Comparison of ENCODE assay signal across 10 cellular contexts in the genomic region with DNA sequence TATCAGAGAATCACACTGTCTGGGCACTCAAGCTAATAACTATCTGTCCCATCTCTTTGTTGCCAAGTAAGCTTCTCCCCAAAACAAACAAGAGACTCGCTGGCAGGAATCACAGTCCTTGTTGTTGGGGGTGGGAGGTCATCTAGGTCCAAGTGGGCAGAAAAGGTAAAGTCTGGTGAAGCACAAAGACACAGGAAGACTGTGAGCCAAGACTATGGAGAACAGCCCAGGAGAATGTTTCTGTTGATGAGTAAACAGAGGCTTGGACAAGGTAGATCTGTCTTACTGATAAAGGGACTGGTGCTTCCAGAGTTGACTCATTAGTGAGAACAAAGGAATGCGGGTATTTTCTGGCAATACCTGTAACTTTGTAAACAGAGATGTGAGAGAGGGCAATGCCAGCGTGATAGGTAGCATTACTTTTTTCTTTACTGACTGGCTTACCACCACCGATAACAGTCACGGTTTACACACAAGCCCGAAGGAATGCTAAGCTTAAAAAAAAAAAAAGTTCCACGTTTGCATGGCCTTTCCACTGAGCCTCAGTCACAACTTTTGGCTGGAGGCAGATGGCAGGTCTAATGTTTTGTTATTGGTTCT. TPM values are rescaled to one million over a fixed set of nuclear protein-coding genes. Genes with fewer than 3 reads are reported as not detected.
DNase-seq lines count a peak whose midpoint lies in the region; ATAC-seq, FAIRE-seq and TF ChIP-seq lines count a peak whose summit lies in the region.
"Had no signal": no experiment of that assay in that cellular context is flagged by ENCODE, and none has a peak within 500 bp of the region (broad histone marks: within the 10 kb centered on the region; RNA-seq: fewer than 3 reads in every experiment).

No MANE protein-coding gene starts in this region.

- WGBS in GM12878 (ENCODE audit: insufficient coverage, insufficient replicate concordance, low lambda C conversion rate, missing lambda C conversion rate) = 76% methylated on average over 7 of the region's 7 CpGs
- 2% methylated on average over 7 of the region's 7 CpGs for WGBS in HepG2 (ENCODE audit: low lambda C conversion rate)
- 53 to 62% methylated on average over 7 of the region's 7 CpGs for WGBS in upper lobe of left lung, 2 donors

- intact Hi-C loops in GM12878 (cut with micrococcal nuclease; ENCODE audit: unreplicated experiment) (no loop called here), HepG2 (cut with micrococcal nuclease; ENCODE audit: unreplicated experiment) (loop anchor here (1.0 to 5.0 kb wide), 4 partner anchors 11 to 146 kb away; no protein-coding TSS in a partner anchor)

- RAD21 ChIA-PET in GM12878 (lab: Charles Lee; ENCODE audit: unreplicated experiment) = interaction anchor here (0.6 to 6.4 kb wide), 6 partner anchors 8 to 80 kb away, joined by 3 to 99 read pairs (median 4); a partner anchor contains a TSS

- POLR2A ChIA-PET in GM12878 (lab: Charles Lee) (interaction anchor here (0.7 to 6.6 kb wide), 6 partner anchors 9 to 79 kb away, joined by 3 to 106 read pairs (median 4); a partner anchor contains a TSS), HepG2 (lab: Yijun Ruan, JAX) (interaction anchor here (0.7 to 5.2 kb wide), 19 partner anchors 11 to 466 kb away, joined by 3 to 136 read pairs (median 8); a partner anchor contains a TSS)

- TF ChIP-seq EP300 in GM12878 (IDR thresholded peaks at IDR 0.05; ENCODE audit: borderline replicate concordance in 1 of 2, control insufficient read depth in 1 of 2, low read depth in 2 of 2, low read length in 2 of 2) = no peak
- TF ChIP-seq EP300 in HepG2 (IDR thresholded peaks at IDR 0.05; ENCODE audit: low read depth in 2 of 2, low read length in 2 of 2) = peak in 1 of 2 experiments; percentile 84; a peak in 2 of 4 replicates
- TF ChIP-seq EP300 in HepG2 (CRISPR knock-in tag; IDR thresholded peaks at IDR 0.05; ENCODE audit: borderline replicate concordance) = peak; percentile 49; the same call in 1 of the 2 replicates
- TF ChIP-seq EP300 in upper lobe of left lung (IDR thresholded peaks at IDR 0.05) = no peak

- DNase-seq in SIG-M5 treated with dmso at 0.1 percent for 504 hours (lab: John Stamatoyannopoulos, UW; ENCODE audit: unreplicated experiment) (peak; percentile 76), SIG-M5 (lab: John Stamatoyannopoulos, UW) (no peak), GM12878 (ENCODE audit: low read depth, low spot score) (no peak), HepG2 (ENCODE audit: low spot score) (peak; percentile 85), upper lobe of left lung (no peak), NCI-H1105 treated with DMSO at 0.1 percent for 48 hours (lab: John Stamatoyannopoulos, UW) (no peak), BE2C (no peak), NCI-H1436 treated with DMSO at 0.1 percent for 48 hours (lab: John Stamatoyannopoulos, UW) (no peak)
- DNase-seq: hypothalamus had no signal

- in situ Hi-C loops in GM12878 (cut with MboI) (no loop called here), HepG2 (cut with HindIII; ENCODE audit: extremely low pct_ligation_motif_present, low pct_unique_long_range_greater_than_20kb) (no loop called here)

- H2AFZ ChIP-seq in GM12878 (ENCODE audit: control insufficient read depth, low read depth, low read length) (peak overlapping the region; percentile 3; the same call in 1 of the 2 replicates), HepG2 (ENCODE audit: low read length) (no peak overlapping the region)

- H3K36me3 ChIP-seq in GM12878 (ENCODE audit: control insufficient read depth in 2 of 2, insufficient read depth in 2 of 2, low read length in 1 of 2) (no peaks in the 10 kb centered on the region), HepG2 (replicated peaks in 1 of 2; ENCODE audit: control insufficient read depth in 1 of 2, insufficient read depth in 2 of 2, low read length in 2 of 2) (no peaks in the 10 kb centered on the region), upper lobe of left lung (no peaks in the 10 kb centered on the region), BE2C (no peaks in the 10 kb centered on the region)
- H3K36me3 ChIP-seq: neutrophil had no signal

- FAIRE-seq in GM12878 (lab: Jason Lieb, UNC) = no peak
- FAIRE-seq in HepG2 (lab: Jason Lieb, UNC) = peak; percentile 15

- H3K9me3 ChIP-seq in GM12878 (replicated peaks; ENCODE audit: control insufficient read depth, insufficient read depth, low read length) = no peaks in the 10 kb centered on the region
- H3K9me3 ChIP-seq in HepG2 (ENCODE audit: low read length) = no peaks in the 10 kb centered on the region
- H3K9me3 ChIP-seq in upper lobe of left lung = no peaks in the 10 kb centered on the region
- no peaks in the 10 kb centered on the region for H3K9me3 ChIP-seq in BE2C
- H3K9me3 ChIP-seq: neutrophil had no signal

- H3K4me2 ChIP-seq in GM12878 (ENCODE audit: control insufficient read depth, insufficient read depth) = no peak overlapping the region
- peak overlapping the region; percentile 71 for H3K4me2 ChIP-seq in HepG2 (ENCODE audit: low read depth, low read length)

- H3K79me2 ChIP-seq in GM12878 (ENCODE audit: control insufficient read depth, insufficient read depth, low read length) (no peaks in the 10 kb centered on the region), HepG2 (ENCODE audit: insufficient read depth, low read length) (no peaks in the 10 kb centered on the region)

- ATAC-seq in GM12878 = peak; percentile 10
- peak; percentile 75 for ATAC-seq in HepG2
- ATAC-seq in upper lobe of left lung (ENCODE audit: low FRiP score in 2 of 2) = peak; percentile 37 to 46

- no TSS peak for BruUV-seq in GM12878 (replicated peaks; lab: Mats Ljungman, UMichigan)
- BruUV-seq in HepG2 (replicated peaks; lab: Mats Ljungman, UMichigan) = TSS peak; percentile 99

- TF ChIP-seq CTCF in GM12878 (IDR thresholded peaks at IDR 0.05 in 2 of 3, conservative IDR thresholded peaks at IDR 0.05 in 1 of 3; ENCODE audit: control insufficient read depth in 2 of 3, extremely low read depth in 1 of 3, insufficient read depth in 1 of 3, low read depth in 3 of 3, low read length in 3 of 3) (no peak), HepG2 (CRISPR knock-in tag; IDR thresholded peaks at IDR 0.05) (no peak), upper lobe of left lung (IDR thresholded peaks at IDR 0.05) (no peak), BE2C (IDR thresholded peaks at IDR 0.05; ENCODE audit: low read depth, low read length) (no peak)

- peaks cover 26% of the 10 kb centered on the region for H3K4me1 ChIP-seq in GM12878 (ENCODE audit: control insufficient read depth, insufficient read depth, low read length)
- H3K4me1 ChIP-seq in HepG2 (ENCODE audit: insufficient read depth, low read length) = peaks cover 79% of the 10 kb centered on the region
- peaks cover 0 to 8% (median 6%) of the 10 kb centered on the region in 4 donors for H3K4me1 ChIP-seq in upper lobe of left lung
- H3K4me1 ChIP-seq in BE2C = peaks cover 12% of the 10 kb centered on the region

- CTCF ChIA-PET in GM12878 (lab: Yijun Ruan, JAX) = interaction anchor here (0.6 to 1.4 kb wide), 9 partner anchors 9 to 441 kb away, joined by 3 to 5 read pairs (median 3); a partner anchor contains a TSS
- CTCF ChIA-PET in HepG2 (lab: Yijun Ruan, JAX; ENCODE audit: low intra/inter-chr PET ratio, low total read pairs) = interaction anchor here (1.1 kb wide), 1 partner anchor 26 kb away, joined by 3 read pairs; no protein-coding TSS in a partner anchor

- H3K27ac ChIP-seq in GM12878 (ENCODE audit: control insufficient read depth, insufficient read depth) = peak overlapping the region; percentile 29; the same call in 1 of the 2 replicates
- peak overlapping the region; percentile 92 for H3K27ac ChIP-seq in HepG2 (ENCODE audit: extremely low read length, insufficient read depth, low read length)
- H3K27ac ChIP-seq in upper lobe of left lung = peak overlapping the region; percentile 15 to 32 (median 20)
- H3K27ac ChIP-seq: neutrophil had no signal

- TF ChIP-seq RAD21 in GM12878 (IDR thresholded peaks at IDR 0.05; ENCODE audit: insufficient read depth, low read depth, low read length) = no peak
- TF ChIP-seq RAD21 in HepG2 (CRISPR knock-in tag; IDR thresholded peaks at IDR 0.05) = no peak

- TF ChIP-seq POLR2A in GM12878 (IDR thresholded peaks at IDR 0.05; ENCODE audit: low read depth, low read length) (no peak), HepG2 (IDR thresholded peaks at IDR 0.05; ENCODE audit: insufficient read depth in 1 of 2, low read depth in 2 of 2, low read length in 2 of 2) (no peak), upper lobe of left lung (IDR thresholded peaks at IDR 0.05) (no peak)

- no peaks in the 10 kb centered on the region for H3K27me3 ChIP-seq in GM12878 (replicated peaks in 1 of 2; ENCODE audit: control insufficient read depth in 2 of 2, insufficient read depth in 2 of 2, low read length in 1 of 2)
- H3K27me3 ChIP-seq in HepG2 (ENCODE audit: control insufficient read depth in 1 of 2, insufficient read depth in 2 of 2, low read length in 2 of 2) = no peaks in the 10 kb centered on the region
- H3K27me3 ChIP-seq in upper lobe of left lung = no peaks in the 10 kb centered on the region
- no peaks in the 10 kb centered on the region for H3K27me3 ChIP-seq in BE2C

- SMC1A ChIA-PET in GM12878 (lab: Charles Lee; ENCODE audit: uncharacterized antibody, unreplicated experiment) = interaction anchor here (0.7 to 17.7 kb wide), 10 partner anchors 9 to 81 kb away, joined by 3 to 359 read pairs (median 4); a partner anchor contains a TSS

- H3K9ac ChIP-seq in GM12878 (ENCODE audit: control insufficient read depth, insufficient read depth, low read length) = no peak overlapping the region
- H3K9ac ChIP-seq in HepG2 (ENCODE audit: insufficient read depth, low read depth, low read length) = peak overlapping the region; percentile 73

- H3K4me3 ChIP-seq in GM12878 (no peak overlapping the region), HepG2 (replicated peaks in 1 of 3; ENCODE audit: insufficient read depth in 1 of 3, low read depth in 2 of 3, low read length in 3 of 3) (peak overlapping the region in 2 of 3 experiments; percentile 6 to 44; a peak in 2 of 6 replicates), upper lobe of left lung (no peak overlapping the region), BE2C (ENCODE audit: low read depth, low read length) (no peak overlapping the region)

- no peaks in the 10 kb centered on the region for H4K20me1 ChIP-seq in GM12878 (ENCODE audit: control insufficient read depth, insufficient read depth)
- H4K20me1 ChIP-seq in HepG2 (ENCODE audit: insufficient read depth, low read length) = no peaks in the 10 kb centered on the region

RNA-seq across cellular contexts. Expression of a gene that starts 11.5 kb away (rescaled TPM):
- 88.8 and 95.5 TPM in 2 replicates for total RNA-seq in GM12878 (2013; cell fraction: nucleolus; rRNA removed)
- total RNA-seq in GM12878 (2014; rRNA removed) (22.6 and 28.8 TPM in 2 replicates), GM12878 (2014; rRNA removed; fragmentation: Illumina TruSeq; extraction: Trizol) (18.6 and 20.6 TPM in 2 replicates), GM12878 (2021) (24.2 and 25.2 TPM in 2 replicates), HepG2 (2016; rRNA removed; fragmentation: Illumina TruSeq; extraction: Trizol) (121 and 137 TPM in 2 replicates), upper lobe of left lung (10 to 100 TPM; 13.5 to 26.7 (median 19.0) TPM)
- 5.1 TPM for polyA plus RNA-seq in GM12878 (2011; ENCODE audit: low read depth)
- polyA plus RNA-seq in GM12878 (2011; rRNA removed) (46.7 and 53.5 TPM in 2 replicates), GM12878 (2014; fragmentation: Illumina TruSeq; extraction: Trizol) (22.1 and 29.2 TPM in 2 replicates), GM12878 (2014; fragmentation: Nextera tagmentation; extraction: Ambion mirVana) (10 to 100 TPM in 1 of 2 experiments, 1 to 10 TPM in 1; 8.0 to 12.1 TPM), GM12878 (2014; rRNA removed) (20.3 and 22.8 TPM in 2 replicates), GM12878 (2016; fragmentation: Nextera tagmentation; extraction: Ambion mirVana) (10 to 100 TPM; 23.0 to 24.0 TPM), HepG2 (2011; rRNA removed) (183 and 225 TPM in 2 replicates)
- polyA plus RNA-seq in GM12878 (2011; cell fraction: cytosol; rRNA removed) = 19.0 and 23.0 TPM in 2 replicates
- polyA plus RNA-seq in GM12878 (2011; cell fraction: nucleus; rRNA removed) = 23.6 and 27.5 TPM in 2 replicates
- polyA plus RNA-seq in GM12878 (2012) = 9.9 and 10.8 TPM in 2 replicates
- 22.3 and 29.7 TPM in 2 replicates for polyA minus RNA-seq in GM12878 (2011; rRNA and poly(A)+ RNA removed)
- 10.5 and 12.4 TPM in 2 replicates for polyA minus RNA-seq in GM12878 (2011; cell fraction: cytosol; rRNA and poly(A)+ RNA removed)
- polyA minus RNA-seq in GM12878 (2011; cell fraction: nucleus; rRNA and poly(A)+ RNA removed) = 27.1 and 30.5 TPM in 2 replicates
- total RNA-seq in HepG2 (2016; cell fraction: cytosol; rRNA removed; fragmentation: Illumina TruSeq; extraction: Trizol; ENCODE audit: low read depth) = 99.7 and 114 TPM in 2 replicates
- total RNA-seq in HepG2 (2016; cell fraction: insoluble cytoplasmic fraction; rRNA removed; fragmentation: Illumina TruSeq; extraction: Trizol) = 116 and 133 TPM in 2 replicates
- total RNA-seq in HepG2 (2016; cell fraction: membrane; rRNA removed; fragmentation: Illumina TruSeq; extraction: Trizol) = 235 and 252 TPM in 2 replicates
- total RNA-seq in HepG2 (2016; cell fraction: nucleus; rRNA removed; fragmentation: Illumina TruSeq; extraction: Trizol) = 88.1 and 105 TPM in 2 replicates
- polyA plus RNA-seq in HepG2 (2011; cell fraction: cytosol; rRNA removed) = 146 and 162 TPM in 2 replicates
- 117 and 147 TPM in 2 replicates for polyA plus RNA-seq in HepG2 (2011; cell fraction: nucleus; rRNA removed)
- 189 and 194 TPM in 2 replicates for polyA plus RNA-seq in HepG2 (2012)
- 146 and 160 TPM in 2 replicates for polyA plus RNA-seq in HepG2 (2016; cell fraction: cytosol; fragmentation: Illumina TruSeq; extraction: Trizol; ENCODE audit: low read depth)
- polyA plus RNA-seq in HepG2 (2016; cell fraction: insoluble cytoplasmic fraction; fragmentation: Illumina TruSeq; extraction: Trizol; ENCODE audit: low read depth) = 156 and 164 TPM in 2 replicates
- polyA plus RNA-seq in HepG2 (2016; cell fraction: membrane; fragmentation: Illumina TruSeq; extraction: Trizol; ENCODE audit: low read depth) = 231 and 245 TPM in 2 replicates
- 151 and 156 TPM in 2 replicates for polyA plus RNA-seq in HepG2 (2016; cell fraction: nucleus; fragmentation: Illumina TruSeq; extraction: Trizol; ENCODE audit: insufficient read depth, low read depth)
- 4.3 and 244 TPM in 2 replicates for polyA minus RNA-seq in HepG2 (2011; rRNA and poly(A)+ RNA removed; ENCODE audit: low replicate concordance)
- polyA minus RNA-seq in HepG2 (2011; cell fraction: cytosol; rRNA and poly(A)+ RNA removed) = 111 and 112 TPM in 2 replicates
- 154 and 170 TPM in 2 replicates for polyA minus RNA-seq in HepG2 (2011; cell fraction: nucleus; rRNA and poly(A)+ RNA removed)
- 27.3 TPM for polyA plus RNA-seq in BE2C (2012; ENCODE audit: insufficient read depth, insufficient read length, low read depth)

Comparison
In these comparisons a context has a peak if more than half of its experiments do, and no peak if none do; other contexts are left out.
1. DNase-seq: peak in SIG-M5 treated with dmso at 0.1 percent for 504 hours (single experiment) and HepG2 (single experiment); none in SIG-M5 (single experiment), GM12878 (single experiment), upper lobe of left lung (0 of 2), NCI-H1105 treated with DMSO at 0.1 percent for 48 hours (single experiment), BE2C (single experiment) and NCI-H1436 treated with DMSO at 0.1 percent for 48 hours (single experiment).
2. ATAC-seq: peak in every context shown above with its lines; median percentile 75 in HepG2; 42 in upper lobe of left lung; 10 in GM12878.
3. H3K27ac ChIP-seq: peak in every context shown above with its lines; median percentile 92 in HepG2; 29 in GM12878; 20 in upper lobe of left lung.
4. H3K4me3 ChIP-seq: peak in HepG2 (2 of 3); none in GM12878 (single experiment), upper lobe of left lung (0 of 4) and BE2C (single experiment).